In genomic region chr6:118334634-118335033, GRCh38 we compare ENCODE assay signal across 19 cellular contexts.
"Had no signal": no experiment of that assay in that cellular context is flagged by ENCODE, and none has a peak within 500 bp of the region (broad histone marks: within the 10 kb centered on the region; RNA-seq: fewer than 3 reads in every experiment).

No MANE protein-coding gene starts in this region.

- ATAC-seq: HepG2 had no signal

- H3K4me1 ChIP-seq: SJSA1 had no signal

- H3K27me3 ChIP-seq: MG63, SJSA1 had no signal

- H3K4me3 ChIP-seq: MG63, SJSA1, SK-N-MC had no signal

- H3K9me3 ChIP-seq: MG63, SJSA1 had no signal

- DNase-seq: IMR-90, Karpas-422, KG1, MG63, NCI-H1436 treated with DMSO at 0.1 percent for 48 hours, NCI-H1694, NCI-H187 treated with DMSO at 0.1 percent for 48 hours, NCI-H2171, NCI-H226, NCI-H446, NCI-H510A, NCI-H524 treated with DMSO at 0.1 percent for 48 hours, NCI-H774, Right ventricle myocardium superior, RPMI8226, SIG-M5 had no signal

- H3K27ac ChIP-seq: SJSA1, SK-N-MC had no signal

- H3K36me3 ChIP-seq: MG63, SJSA1 had no signal
